Comparison of ENCODE assay signal across 14 cellular contexts in the genomic region with DNA sequence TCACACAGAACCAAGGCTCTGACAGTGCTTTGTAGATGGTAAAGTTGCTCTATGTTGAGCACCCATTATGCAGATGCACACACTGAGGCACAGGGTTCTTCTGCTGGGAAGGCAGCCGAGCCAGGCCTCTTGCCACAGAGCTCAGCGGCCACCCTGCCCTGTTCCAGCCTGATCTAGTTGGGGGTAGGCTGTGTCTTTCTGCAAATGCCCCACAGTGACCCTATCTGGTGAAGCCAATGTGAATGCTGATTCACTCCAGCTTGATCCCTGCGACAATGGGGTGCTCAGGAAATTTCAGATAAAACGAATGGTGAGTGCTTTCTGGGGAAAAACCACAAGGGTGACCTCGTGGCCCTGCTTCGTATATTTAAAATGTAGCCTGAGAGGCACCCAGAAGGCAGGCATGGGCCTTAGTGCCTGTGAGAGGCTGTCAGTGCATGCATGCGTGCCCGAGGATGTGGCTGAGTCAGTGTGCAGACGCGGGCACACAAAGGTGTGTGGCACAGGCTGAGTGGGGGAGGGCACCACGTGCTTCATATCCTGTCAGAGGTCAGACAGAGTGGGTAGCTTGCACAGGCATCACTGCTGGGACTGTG.
DNase-seq lines count a peak whose midpoint lies in the region; ATAC-seq lines count a peak whose summit lies in the region.
"Had no signal": no experiment of that assay in that cellular context is flagged by ENCODE, and none has a peak within 500 bp of the region (broad histone marks: within the 10 kb centered on the region; RNA-seq: fewer than 3 reads in every experiment).

No MANE protein-coding gene starts in this region.

- DNase-seq in HK-2 (ENCODE audit: unreplicated experiment) = peak; percentile 64
- peak; percentile 67 for DNase-seq in activated CD4-positive, alpha-beta T cell treated with anti-CD3 and anti-CD28 coated beads for 48 hours
- DNase-seq in central memory CD4-positive, alpha-beta T cell = peak; percentile 23
- DNase-seq in stimulated activated CD4-positive, alpha-beta T cell treated with anti-CD3 and anti-CD28 coated beads, TNF-alpha, amount 100 ng/mL, for 1 hour (ENCODE audit: low read depth in 3 of 3, low spot score in 1 of 3) = peak; percentile 9 to 20 (median 13)
- no peak for DNase-seq in GM03348 (ENCODE audit: low spot score)
- no peak for DNase-seq in medulla oblongata (ENCODE audit: extremely low spot score)
- no peak for DNase-seq in mucosa of gallbladder (ENCODE audit: low spot score)
- DNase-seq: COR-L47, esophagus squamous epithelium, HCEC 1CT, kidney, NCI-H2081 had no signal

- ATAC-seq in GM19452 (IDR thresholded peaks at IDR 0.05; ENCODE audit: unreplicated experiment) = no peak
- ATAC-seq: SK-N-SH treated with all-trans-retinoic acid at 6 μM for 48 hours had no signal

Comparison
In these comparisons a context has a peak if more than half of its experiments do, and no peak if none do; other contexts are left out.
1. DNase-seq: peak in HK-2 (single experiment), activated CD4-positive, alpha-beta T cell treated with anti-CD3 and anti-CD28 coated beads for 48 hours (single experiment), central memory CD4-positive, alpha-beta T cell (single experiment) and stimulated activated CD4-positive, alpha-beta T cell treated with anti-CD3 and anti-CD28 coated beads, TNF-alpha, amount 100 ng/mL, for 1 hour (3 of 3); none in GM03348 (single experiment), medulla oblongata (single experiment) and mucosa of gallbladder (single experiment).